Comparison of ENCODE assay signal across 8 cellular contexts in genomic region chr5:6632324-6632930, GRCh38. TPM values are rescaled to one million over a fixed set of nuclear protein-coding genes. Genes with fewer than 3 reads are reported as not detected.
DNase-seq lines count a peak whose midpoint lies in the region; ATAC-seq and TF ChIP-seq lines count a peak whose summit lies in the region.

No MANE protein-coding gene starts in this region.

- no peaks in the 10 kb centered on the region for H3K9me3 Mint-ChIP-seq in memory B cell

- H3K4me3 Mint-ChIP-seq in memory B cell, result peak overlapping the region; percentile 97

- peaks cover 39% of the 10 kb centered on the region for H3K4me1 Mint-ChIP-seq in memory B cell

- H3K27ac ChIP-seq in 22Rv1 (peak overlapping the region; percentile 85), cingulate gyrus (ENCODE audit: low read depth, low read length) (peak overlapping the region; percentile 97), uterus (peak overlapping the region; percentile 83 to 90)

- DNase-seq in NOMO-1 (lab: John Stamatoyannopoulos, UW; ENCODE audit: unreplicated experiment in 2 of 2) (peak; percentile 63 to 75), memory B cell (ENCODE audit: low spot score in 2 of 2) (no peak), uterus (no peak), germinal center (ENCODE audit: low spot score) (no peak)

- ATAC-seq in GM18498 (IDR thresholded peaks at IDR 0.05; ENCODE audit: unreplicated experiment), result peak; percentile 25
- ATAC-seq in HG02885 (IDR thresholded peaks at IDR 0.05; ENCODE audit: poor library complexity, unreplicated experiment), result peak; percentile 26
- ATAC-seq in memory B cell (ENCODE audit: low read depth), result peak; percentile 18

- no peaks in the 10 kb centered on the region for H3K9me3 ChIP-seq in uterus

- H3K27me3 Mint-ChIP-seq in memory B cell, result no peaks in the 10 kb centered on the region

- no peak for TF ChIP-seq POLR2A in uterus (IDR thresholded peaks at IDR 0.05)

- H3K27me3 ChIP-seq in uterus, result no peaks in the 10 kb centered on the region

- peak overlapping the region; percentile 99 for H3K27ac Mint-ChIP-seq in memory B cell

- H3K36me3 Mint-ChIP-seq in memory B cell, result peaks cover 14% of the 10 kb centered on the region

- TF ChIP-seq CTCF in 22Rv1 (IDR thresholded peaks at IDR 0.05) (no peak), uterus (IDR thresholded peaks at IDR 0.05) (no peak)

- H3K4me1 ChIP-seq in uterus, result peaks cover 4 to 10% of the 10 kb centered on the region in 2 donors

- H3K4me3 ChIP-seq in uterus, result peak overlapping the region; percentile 69 to 87

- no peaks in the 10 kb centered on the region for H3K36me3 ChIP-seq in uterus

- intact Hi-C loops in uterus (cut with DNase I; ENCODE audit: low total_unique reads), result loop anchor here (5.0 kb wide), 1 partner anchor 80 kb away; the partner anchor contains the start of gene TENT4A

RNA-seq across cellular contexts. Expression of gene NSUN2, which starts 0.4 kb away (rescaled TPM):
- total RNA-seq in uterus, result 10 to 100 TPM; 38.9 to 51.2 (median 50.6) TPM

RNA-seq across cellular contexts. Expression of gene SRD5A1, which starts 0.8 kb away (rescaled TPM):
- total RNA-seq in uterus, result 10 to 100 TPM in 3 of 4 donors, under 1 TPM in 1; 0.29 to 71.2 (median 10.1) TPM

Comparison
In these comparisons a context has a peak if more than half of its experiments do, and no peak if none do; other contexts are left out.
1. DNase-seq: peak in NOMO-1 (2 of 2); none in memory B cell (0 of 2), uterus (0 of 2) and germinal center (single experiment).
2. Peak in every context shown above with its lines, with median percentiles within 50 percentile points of each other: H3K27ac ChIP-seq and ATAC-seq.